ENCODE assay signal across 29 cellular contexts in genomic region chr6:55379486-55379885, GRCh38. TPM values are rescaled to one million over a fixed set of nuclear protein-coding genes. Genes with fewer than 3 reads are reported as not detected.
"Had no signal": no experiment of that assay in that cellular context is flagged by ENCODE, and none has a peak within 500 bp of the region (broad histone marks: within the 10 kb centered on the region; RNA-seq: fewer than 3 reads in every experiment).

No MANE protein-coding gene starts in this region.

- H3K27ac ChIP-seq: RWPE1, SJSA1, VCaP had no signal

- ATAC-seq: activated naive CD4-positive, alpha-beta T cell treated with anti-CD3 and anti-CD28 coated beads, Interleukin-2, amount 50 U/mL, for 72 hours; activated naive CD8-positive, alpha-beta T cell treated with anti-CD3 and anti-CD28 coated beads, Interleukin-2, amount 50 U/mL, for 24 hours; activated T-cell treated with anti-CD3 and anti-CD28 coated beads, Interleukin-2, amount 50 U/mL, for 4 hours; Panc1 had no signal

- H3K4me3 ChIP-seq: SJSA1 had no signal

- H3K4me1 ChIP-seq: SJSA1 had no signal

- H3K27me3 ChIP-seq: SJSA1 had no signal

- H3K9me3 ChIP-seq: SJSA1 had no signal

- DNase-seq: activated CD4-positive, alpha-beta memory T cell treated with anti-CD3 and anti-CD28 coated beads for 36 hours; activated CD4-positive, alpha-beta T cell treated with anti-CD3 and anti-CD28 coated beads, Interleukin-2, amount 10 ng/mL, durations not matched to agents 7 days and 5 days; activated CD4-positive, CD25-positive, alpha-beta regulatory T cell; activated CD8-positive, alpha-beta memory T cell treated with anti-CD3 and anti-CD28 coated beads for 24 hours; activated effector memory CD4-positive, alpha-beta T cell treated with anti-CD3 and anti-CD28 coated beads, Interleukin-2, amount 50 U/mL, for 16 hours; activated naive CD4-positive, alpha-beta T cell treated with Interleukin-2 at 50 U/mL for 16 hours; activated naive CD8-positive, alpha-beta T cell treated with anti-CD3 and anti-CD28 coated beads, Interleukin-2, amount 50 U/mL, for 24 hours; activated T-cell treated with anti-CD3 and anti-CD28 coated beads, Interleukin-2, amount 50 U/mL, for 4 hours; amygdala; caudate nucleus; KG1; NCI-H1092 treated with DMSO at 0.1 percent for 48 hours; NCI-H1436; NCI-H1694 treated with DMSO at 0.1 percent for 48 hours; NCI-H2029 treated with DMSO at 0.1 percent for 48 hours; NCI-H510A treated with DMSO at 0.1 percent for 48 hours; NCI-H69; NK-92 treated with Interleukin-12 subunit alpha and Interleukin-12 subunit beta, amount 100 ng/mL, for 24 hours; OCI-M1; Right ventricle myocardium superior; T-helper 1 cell had no signal

- H3K36me3 ChIP-seq: SJSA1 had no signal

RNA-seq across cellular contexts. Expression of gene GFRAL, which starts 52.2 kb away (rescaled TPM):
- total RNA-seq: activated CD4-positive, alpha-beta memory T cell treated with anti-CD3 and anti-CD28 coated beads for 36 hours; activated CD4-positive, alpha-beta T cell treated with anti-CD3 and anti-CD28 coated beads, Interleukin-2, amount 10 ng/mL, durations not matched to agents 7 days and 5 days; activated naive CD4-positive, alpha-beta T cell treated with anti-CD3 and anti-CD28 coated beads, Interleukin-2, amount 50 U/mL, for 72 hours; activated T-cell treated with anti-CD3 and anti-CD28 coated beads, Interleukin-2, amount 50 U/mL, for 4 hours; LHCN-M2; M059J; Right ventricle myocardium superior; SJSA1; T-helper 2 cell treated with Interferon-gamma antibody and Interleukin-4, amounts not matched to agents 100 ng/mL and 5 ng/mL, for 36 hours had no signal
